In genomic region chr1:193143285-193143684, GRCh38 we compare ENCODE assay signal across 1 cellular context.
TF ChIP-seq lines count a peak whose summit lies in the region.

No MANE protein-coding gene starts in this region.

TF ChIP-seq in K562, 482 proteins besides CTCF, POLR2A, EP300 and RAD21:
- no peak for TF ChIP-seq ZKSCAN1 (IDR thresholded peaks at IDR 0.05; ENCODE audit: low read depth, low read length)
- no peak for TF ChIP-seq RBM39 (optimal IDR thresholded peaks at IDR 0.05; ENCODE audit: low read depth, low read length)
- TF ChIP-seq NBN (IDR thresholded peaks at IDR 0.05; ENCODE audit: low read depth) = no peak
- TF ChIP-seq DACH1 (IDR thresholded peaks at IDR 0.05; ENCODE audit: partially characterized antibody) = no peak
- TF ChIP-seq PRDM10 (IDR thresholded peaks at IDR 0.05; ENCODE audit: partially characterized antibody) = no peak
- TF ChIP-seq ZNF280B (CRISPR knock-in tag; IDR thresholded peaks at IDR 0.05) = no peak
- TF ChIP-seq NR2C1 (IDR thresholded peaks at IDR 0.05) = no peak
- TF ChIP-seq NR2C1 (tag; IDR thresholded peaks at IDR 0.05) = no peak
- TF ChIP-seq TEAD1 (CRISPR knock-in tag; IDR thresholded peaks at IDR 0.05) = no peak
